In genomic region chr11:76151561-76152085, GRCh38 we compare ENCODE assay signal across 10 cellular contexts. TPM values are rescaled to one million over a fixed set of nuclear protein-coding genes. Genes with fewer than 3 reads are reported as not detected.
DNase-seq lines count a peak whose midpoint lies in the region; ATAC-seq, FAIRE-seq and TF ChIP-seq lines count a peak whose summit lies in the region.
"Had no signal": no experiment of that assay in that cellular context is flagged by ENCODE, and none has a peak within 500 bp of the region (broad histone marks: within the 10 kb centered on the region; RNA-seq: fewer than 3 reads in every experiment).

No MANE protein-coding gene starts in this region.

- POLR2A ChIA-PET in A549 (lab: Yijun Ruan, JAX): no interaction called here
- POLR2A ChIA-PET in Panc1 (lab: Charles Lee): interaction anchor here (0.6 kb wide), 1 partner anchor 147 kb away, joined by 5 read pairs; no protein-coding TSS in a partner anchor

- no peaks in the 10 kb centered on the region for H3K36me3 ChIP-seq in Panc1 (ENCODE audit: control insufficient read depth, insufficient read depth, low read length)
- H3K36me3 ChIP-seq: WERI-Rb-1 had no signal

- TF ChIP-seq POLR2A in A549 (IDR thresholded peaks at IDR 0.05; ENCODE audit: low read length) (no peak), H54 (IDR thresholded peaks at IDR 0.05; ENCODE audit: low read depth, low read length) (no peak)

- no peak for DNase-seq in A549 (ENCODE audit: low read depth in 1 of 2, low spot score in 1 of 2)
- DNase-seq in DMS79 treated with DMSO at 0.1 percent for 48 hours (lab: John Stamatoyannopoulos, UW): peak; percentile 36
- DNase-seq in Panc1 (ENCODE audit: low read depth, low spot score): no peak
- peak; percentile 50 to 68 for DNase-seq in left colon
- no peak for DNase-seq in mucosa of gallbladder (ENCODE audit: low spot score)
- no peak for DNase-seq in NCI-H446 treated with DMSO at 0.1 percent for 48 hours (lab: John Stamatoyannopoulos, UW)
- no peak for DNase-seq in H54 (ENCODE audit: insufficient read length, low spot score)

- TF ChIP-seq RAD21 in A549 (conservative IDR thresholded peaks at IDR 0.05 in 1 of 2, IDR thresholded peaks at IDR 0.05 in 1 of 2): no peak

- peak overlapping the region; percentile 64 for H3K4me2 ChIP-seq in A549

- CTCF ChIA-PET in A549 (lab: Yijun Ruan, JAX): interaction anchor here (0.6 to 3.2 kb wide), 79 partner anchors 9 to 968 kb away, joined by 3 to 187 read pairs (median 4); no protein-coding TSS in a partner anchor
- CTCF ChIA-PET in Panc1 (lab: Charles Lee): interaction anchor here (0.6 to 1.5 kb wide), 5 partner anchors 146 to 1010 kb away, joined by 3 to 20 read pairs (median 4); no protein-coding TSS in a partner anchor

- intact Hi-C loops in Panc1 (cut with micrococcal nuclease; ENCODE audit: unreplicated experiment) (loop anchor here (2.0 to 10.0 kb wide), 2 partner anchors 255 to 347 kb away; no protein-coding TSS in a partner anchor), left colon (cut with DNase I, micrococcal nuclease) (loop anchor here in 1 of 2 donors (2.0 to 10.0 kb wide), 2 partner anchors 255 to 347 kb away; no protein-coding TSS in a partner anchor)

- in situ Hi-C loops in Panc1 (cut with HindIII; ENCODE audit: low pct_unique_long_range_greater_than_20kb, low sequenced_read_pairs): no loop called here

- H3K27ac ChIP-seq in A549: peak overlapping the region; percentile 40 to 63; a peak in 3 of 6 replicates
- peak overlapping the region; percentile 40 for H3K27ac ChIP-seq in Panc1 (ENCODE audit: low read length)
- H3K27ac ChIP-seq: WERI-Rb-1 had no signal

- H3K4me1 ChIP-seq in A549 (0 out of 3 replicates have a peak, but pooled peaks cover 6% of the 10 kb centered on the region), Panc1 (ENCODE audit: control insufficient read depth, insufficient read depth, low read length) (peaks cover 7% of the 10 kb centered on the region)

- H3K4me3 ChIP-seq in A549: no peak overlapping the region
- peak overlapping the region; percentile 5 to 41; a peak in 3 of 4 replicates for H3K4me3 ChIP-seq in Panc1 (ENCODE audit: low read depth in 2 of 2, low read length in 2 of 2)

- H3K9me3 ChIP-seq in A549 (no peaks in the 10 kb centered on the region), Panc1 (ENCODE audit: control insufficient read depth, insufficient read depth, low read depth, low read length) (no peaks in the 10 kb centered on the region)

- no peak for TF ChIP-seq EP300 in A549 (IDR thresholded peaks at IDR 0.05)

- ATAC-seq in A549 (peak in 1 of 2 experiments; percentile 4; a peak in 1 of 6 replicates), Panc1 (peak; percentile 6; the same call in 1 of the 2 replicates), left colon (peak; percentile 53), GM18873 (IDR thresholded peaks at IDR 0.05; ENCODE audit: low FRiP score, unreplicated experiment) (no peak)

- H3K27me3 ChIP-seq in Panc1 (ENCODE audit: control insufficient read depth, insufficient read depth, low read length): no peaks in the 10 kb centered on the region

- 66% methylated on average over 5 of the region's 5 CpGs for WGBS in A549 (ENCODE audit: missing lambda C conversion rate)

- no peak for TF ChIP-seq CTCF in A549 (IDR thresholded peaks at IDR 0.05)
- no peak for TF ChIP-seq CTCF in Panc1 (IDR thresholded peaks at IDR 0.05)

- BruUV-seq in Panc1 (replicated peaks; lab: Mats Ljungman, UMichigan): no TSS peak

- FAIRE-seq in A549 (lab: Jason Lieb, UNC) (no peak), H54 (lab: Jason Lieb, UNC) (no peak)

TF ChIP-seq in A549, 52 proteins besides CTCF, POLR2A, EP300 and RAD21:
- TF ChIP-seq TP53 (CRISPR knock-in tag; IDR thresholded peaks at IDR 0.05) (no peak), CBX8 (IDR thresholded peaks at IDR 0.05) (no peak), HOXA7 (CRISPR knock-in tag; IDR thresholded peaks at IDR 0.05) (no peak), MAZ (IDR thresholded peaks at IDR 0.05; ENCODE audit: borderline replicate concordance, low read depth, low read length) (no peak), CHD4 (IDR thresholded peaks at IDR 0.05; ENCODE audit: borderline replicate concordance) (no peak), KDM5A (IDR thresholded peaks at IDR 0.05) (no peak), MYC (IDR thresholded peaks at IDR 0.05; ENCODE audit: borderline replicate concordance, low read length) (no peak)
- TF ChIP-seq, protein P1, sequence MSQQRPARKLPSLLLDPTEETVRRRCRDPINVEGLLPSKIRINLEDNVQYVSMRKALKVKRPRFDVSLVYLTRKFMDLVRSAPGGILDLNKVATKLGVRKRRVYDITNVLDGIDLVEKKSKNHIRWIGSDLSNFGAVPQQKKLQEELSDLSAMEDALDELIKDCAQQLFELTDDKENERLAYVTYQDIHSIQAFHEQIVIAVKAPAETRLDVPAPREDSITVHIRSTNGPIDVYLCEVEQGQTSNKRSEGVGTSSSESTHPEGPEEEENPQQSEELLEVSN (IDR thresholded peaks at IDR 0.05; ENCODE audit: borderline replicate concordance, low read depth): no peak
TF ChIP-seq in A549: peak in this region for 0.

RNA-seq across cellular contexts. Expression of gene WNT11, which starts 54.7 kb away (rescaled TPM):
- polyA plus RNA-seq in A549 (2011; rRNA removed): 0.57 and 0.78 TPM in 2 replicates
- 0.99 and 1.3 TPM in 2 replicates for polyA plus RNA-seq in A549 (2012; cell fraction: cytosol; rRNA removed)
- 2.2 and 2.4 TPM in 2 replicates for polyA plus RNA-seq in A549 (2012; cell fraction: nucleus; rRNA removed)
- 0.36 to 0.76 TPM (median 0.42 TPM) in 3 replicates for polyA plus RNA-seq in A549 (2017; fragmentation: RNase III; extraction: RNeasy Plus Mini Kit Qiagen cat#74134 plus additional on column Dnase treatment)
- 0.58 and 0.66 TPM in 2 replicates for polyA minus RNA-seq in A549 (2011; rRNA and poly(A)+ RNA removed)
- total RNA-seq in Panc1 (2021; ENCODE audit: unreplicated experiment): 1.1 TPM
- polyA plus RNA-seq in Panc1 (2012; ENCODE audit: insufficient read length): 3.3 TPM
- total RNA-seq in left colon: 1 to 10 TPM; 7.3 to 7.9 TPM
- total RNA-seq in mucosa of gallbladder: 1.8 TPM
- total RNA-seq: glomerular endothelial cell had no signal

Comparison
In these comparisons a context has a peak if more than half of its experiments do, and no peak if none do; other contexts are left out.
1. DNase-seq: peak in DMS79 treated with DMSO at 0.1 percent for 48 hours (single experiment) and left colon (2 of 2); none in A549 (0 of 2), Panc1 (single experiment), mucosa of gallbladder (single experiment), NCI-H446 treated with DMSO at 0.1 percent for 48 hours (single experiment) and H54 (single experiment).